ENCODE assay signal across 8 cellular contexts in the genomic region with DNA sequence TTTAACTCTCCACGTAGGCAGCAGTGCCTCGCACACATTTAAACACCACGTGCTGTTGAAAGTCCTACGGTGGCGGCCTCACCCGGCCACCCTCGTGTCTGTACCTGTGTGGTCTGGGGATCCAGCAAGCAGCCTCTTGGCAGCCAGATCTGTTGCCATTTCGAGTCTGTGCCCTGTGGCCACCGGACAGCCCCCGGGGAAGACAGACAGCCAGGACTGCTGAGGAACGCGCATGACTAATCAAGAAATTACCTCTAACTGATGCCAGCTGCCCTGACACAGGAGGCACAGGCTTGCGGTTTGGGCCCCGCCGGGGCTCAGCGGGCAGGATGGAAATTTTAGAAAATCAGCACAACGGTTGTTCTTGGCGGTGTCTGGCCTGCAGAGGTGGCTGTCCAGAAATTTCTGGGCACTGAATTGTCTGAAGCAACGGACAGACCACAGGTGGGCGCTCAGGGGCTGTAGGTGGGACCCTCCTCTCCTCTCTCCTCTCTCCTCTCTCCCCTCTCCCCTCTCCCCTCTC. TPM values are rescaled to one million over a fixed set of nuclear protein-coding genes. Genes with fewer than 3 reads are reported as not detected.
DNase-seq lines count a peak whose midpoint lies in the region; ATAC-seq and TF ChIP-seq lines count a peak whose summit lies in the region.

No MANE protein-coding gene starts in this region.

- CTCF ChIA-PET in activated naive CD4-positive, alpha-beta T cell treated with anti-CD3 and anti-CD28 coated beads for 36 hours (lab: Charles Lee): no interaction called here

- DNase-seq in A172 (ENCODE audit: low spot score): peak; percentile 95
- peak; percentile 93 for DNase-seq in activated naive CD4-positive, alpha-beta T cell treated with anti-CD3 and anti-CD28 coated beads for 36 hours
- DNase-seq in mucosa of gallbladder (ENCODE audit: low spot score): peak; percentile 10
- DNase-seq in NCI-H510A (lab: John Stamatoyannopoulos, UW): no peak
- DNase-seq in C1 segment of cervical spinal cord (lab: John Stamatoyannopoulos, UW): no peak

- peak; percentile 77 for ATAC-seq in GM18907 (IDR thresholded peaks at IDR 0.05; ENCODE audit: unreplicated experiment)
- peak; percentile 54 for ATAC-seq in HG03175 (IDR thresholded peaks at IDR 0.05; ENCODE audit: unreplicated experiment)
- ATAC-seq in SK-N-SH treated with all-trans-retinoic acid at 6 μM for 48 hours: peak; percentile 93

- peaks cover 80% of the 10 kb centered on the region for H3K4me1 Mint-ChIP-seq in activated naive CD4-positive, alpha-beta T cell treated with anti-CD3 and anti-CD28 coated beads for 36 hours (ENCODE audit: low read depth)

- H3K36me3 Mint-ChIP-seq in activated naive CD4-positive, alpha-beta T cell treated with anti-CD3 and anti-CD28 coated beads for 36 hours (ENCODE audit: low read depth): peaks cover 15% of the 10 kb centered on the region

- H3K27me3 Mint-ChIP-seq in activated naive CD4-positive, alpha-beta T cell treated with anti-CD3 and anti-CD28 coated beads for 36 hours (ENCODE audit: low read depth): no peaks in the 10 kb centered on the region

- peak overlapping the region; percentile 77 for H3K27ac Mint-ChIP-seq in activated naive CD4-positive, alpha-beta T cell treated with anti-CD3 and anti-CD28 coated beads for 36 hours

- intact Hi-C loops in activated naive CD4-positive, alpha-beta T cell treated with anti-CD3 and anti-CD28 coated beads for 36 hours (cut with micrococcal nuclease): loop anchor here (1.0 to 5.0 kb wide), 2 partner anchors 69 to 1224 kb away; a partner anchor contains a TSS

- peaks cover 3% of the 10 kb centered on the region for H3K9me3 Mint-ChIP-seq in activated naive CD4-positive, alpha-beta T cell treated with anti-CD3 and anti-CD28 coated beads for 36 hours

- peak overlapping the region; percentile 60 for H3K4me3 Mint-ChIP-seq in activated naive CD4-positive, alpha-beta T cell treated with anti-CD3 and anti-CD28 coated beads for 36 hours

TF ChIP-seq in SK-N-SH treated with all-trans-retinoic acid at 6 μM for 48 hours, 23 proteins besides CTCF, POLR2A, EP300 and RAD21:
- TF ChIP-seq TOX (CRISPR knock-in tag; IDR thresholded peaks at IDR 0.05; ENCODE audit: borderline replicate concordance): no peak
- TF ChIP-seq ZNF70 (CRISPR knock-in tag; IDR thresholded peaks at IDR 0.05): no peak
- TF ChIP-seq ESRRG (CRISPR knock-in tag; IDR thresholded peaks at IDR 0.05): no peak
- TF ChIP-seq, protein P1, sequence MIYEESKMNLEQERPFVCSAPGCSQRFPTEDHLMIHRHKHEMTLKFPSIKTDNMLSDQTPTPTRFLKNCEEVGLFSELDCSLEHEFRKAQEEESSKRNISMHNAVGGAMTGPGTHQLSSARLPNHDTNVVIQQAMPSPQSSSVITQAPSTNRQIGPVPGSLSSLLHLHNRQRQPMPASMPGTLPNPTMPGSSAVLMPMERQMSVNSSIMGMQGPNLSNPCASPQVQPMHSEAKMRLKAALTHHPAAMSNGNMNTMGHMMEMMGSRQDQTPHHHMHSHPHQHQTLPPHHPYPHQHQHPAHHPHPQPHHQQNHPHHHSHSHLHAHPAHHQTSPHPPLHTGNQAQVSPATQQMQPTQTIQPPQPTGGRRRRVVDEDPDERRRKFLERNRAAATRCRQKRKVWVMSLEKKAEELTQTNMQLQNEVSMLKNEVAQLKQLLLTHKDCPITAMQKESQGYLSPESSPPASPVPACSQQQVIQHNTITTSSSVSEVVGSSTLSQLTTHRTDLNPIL (CRISPR knock-in tag; IDR thresholded peaks at IDR 0.05; ENCODE audit: low read depth): no peak
- TF ChIP-seq RARB (CRISPR knock-in tag; IDR thresholded peaks at IDR 0.05): no peak
- TF ChIP-seq ARNTL (CRISPR knock-in tag; IDR thresholded peaks at IDR 0.05; ENCODE audit: borderline replicate concordance, low read depth): no peak
- no peak for TF ChIP-seq ZC3H10 (CRISPR knock-in tag; IDR thresholded peaks at IDR 0.05)
- no peak for TF ChIP-seq ZNF565 (CRISPR knock-in tag; conservative IDR thresholded peaks at IDR 0.05; ENCODE audit: low read depth)

RNA-seq across cellular contexts. Expression of a gene that starts 15.6 kb away (rescaled TPM):
- total RNA-seq in A172 (2014; rRNA removed; shearing (Covaris generic)): 3.3 and 4.2 TPM in 2 replicates
- 10 to 100 TPM; 45.1 to 47.2 TPM for total RNA-seq in activated naive CD4-positive, alpha-beta T cell treated with anti-CD3 and anti-CD28 coated beads for 36 hours
- 29.7 TPM for total RNA-seq in mucosa of gallbladder

Comparison
In these comparisons a context has a peak if more than half of its experiments do, and no peak if none do; other contexts are left out.
1. DNase-seq: peak in A172 (single experiment), activated naive CD4-positive, alpha-beta T cell treated with anti-CD3 and anti-CD28 coated beads for 36 hours (single experiment) and mucosa of gallbladder (single experiment); none in NCI-H510A (single experiment) and C1 segment of cervical spinal cord (0 of 14).
2. Peak in every context shown above with its lines, with median percentiles within 50 percentile points of each other: ATAC-seq.